Comparison of ENCODE assay signal across 1 cellular context in the genomic region with DNA sequence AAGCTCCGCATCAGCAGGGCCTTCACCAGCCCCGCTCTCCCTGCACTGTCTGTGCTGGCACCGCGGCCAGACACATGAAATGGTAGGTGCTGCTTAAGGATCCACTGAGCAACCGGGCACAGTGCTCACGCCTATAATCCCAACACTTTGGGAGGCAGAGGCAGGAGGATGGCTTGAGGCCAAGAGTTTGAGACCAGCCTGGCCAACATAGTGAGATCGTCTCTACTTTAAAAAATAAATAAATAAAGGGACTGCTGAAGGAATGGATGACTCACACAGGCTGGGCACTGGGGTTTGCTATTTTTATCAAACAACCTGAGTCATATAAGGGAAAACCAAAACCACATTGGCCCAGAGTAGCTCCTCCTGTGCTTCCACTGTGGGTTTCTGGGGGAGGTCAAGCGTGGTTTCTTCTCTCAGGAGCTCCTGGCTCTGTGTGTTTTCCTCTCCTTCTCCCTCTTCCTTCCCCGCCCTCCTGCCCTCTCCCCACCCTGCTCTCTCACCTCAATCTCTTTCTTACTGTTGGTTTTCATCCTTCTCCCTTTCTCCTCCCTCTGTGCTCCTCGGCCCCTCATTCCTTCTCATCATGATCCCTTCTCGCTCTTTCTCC.
TF ChIP-seq lines count a peak whose summit lies in the region.

No MANE protein-coding gene starts in this region.

TF ChIP-seq in GM23338, 12 proteins besides CTCF, POLR2A, EP300 and RAD21 (continued from another document):
- TF ChIP-seq, protein P1, sequence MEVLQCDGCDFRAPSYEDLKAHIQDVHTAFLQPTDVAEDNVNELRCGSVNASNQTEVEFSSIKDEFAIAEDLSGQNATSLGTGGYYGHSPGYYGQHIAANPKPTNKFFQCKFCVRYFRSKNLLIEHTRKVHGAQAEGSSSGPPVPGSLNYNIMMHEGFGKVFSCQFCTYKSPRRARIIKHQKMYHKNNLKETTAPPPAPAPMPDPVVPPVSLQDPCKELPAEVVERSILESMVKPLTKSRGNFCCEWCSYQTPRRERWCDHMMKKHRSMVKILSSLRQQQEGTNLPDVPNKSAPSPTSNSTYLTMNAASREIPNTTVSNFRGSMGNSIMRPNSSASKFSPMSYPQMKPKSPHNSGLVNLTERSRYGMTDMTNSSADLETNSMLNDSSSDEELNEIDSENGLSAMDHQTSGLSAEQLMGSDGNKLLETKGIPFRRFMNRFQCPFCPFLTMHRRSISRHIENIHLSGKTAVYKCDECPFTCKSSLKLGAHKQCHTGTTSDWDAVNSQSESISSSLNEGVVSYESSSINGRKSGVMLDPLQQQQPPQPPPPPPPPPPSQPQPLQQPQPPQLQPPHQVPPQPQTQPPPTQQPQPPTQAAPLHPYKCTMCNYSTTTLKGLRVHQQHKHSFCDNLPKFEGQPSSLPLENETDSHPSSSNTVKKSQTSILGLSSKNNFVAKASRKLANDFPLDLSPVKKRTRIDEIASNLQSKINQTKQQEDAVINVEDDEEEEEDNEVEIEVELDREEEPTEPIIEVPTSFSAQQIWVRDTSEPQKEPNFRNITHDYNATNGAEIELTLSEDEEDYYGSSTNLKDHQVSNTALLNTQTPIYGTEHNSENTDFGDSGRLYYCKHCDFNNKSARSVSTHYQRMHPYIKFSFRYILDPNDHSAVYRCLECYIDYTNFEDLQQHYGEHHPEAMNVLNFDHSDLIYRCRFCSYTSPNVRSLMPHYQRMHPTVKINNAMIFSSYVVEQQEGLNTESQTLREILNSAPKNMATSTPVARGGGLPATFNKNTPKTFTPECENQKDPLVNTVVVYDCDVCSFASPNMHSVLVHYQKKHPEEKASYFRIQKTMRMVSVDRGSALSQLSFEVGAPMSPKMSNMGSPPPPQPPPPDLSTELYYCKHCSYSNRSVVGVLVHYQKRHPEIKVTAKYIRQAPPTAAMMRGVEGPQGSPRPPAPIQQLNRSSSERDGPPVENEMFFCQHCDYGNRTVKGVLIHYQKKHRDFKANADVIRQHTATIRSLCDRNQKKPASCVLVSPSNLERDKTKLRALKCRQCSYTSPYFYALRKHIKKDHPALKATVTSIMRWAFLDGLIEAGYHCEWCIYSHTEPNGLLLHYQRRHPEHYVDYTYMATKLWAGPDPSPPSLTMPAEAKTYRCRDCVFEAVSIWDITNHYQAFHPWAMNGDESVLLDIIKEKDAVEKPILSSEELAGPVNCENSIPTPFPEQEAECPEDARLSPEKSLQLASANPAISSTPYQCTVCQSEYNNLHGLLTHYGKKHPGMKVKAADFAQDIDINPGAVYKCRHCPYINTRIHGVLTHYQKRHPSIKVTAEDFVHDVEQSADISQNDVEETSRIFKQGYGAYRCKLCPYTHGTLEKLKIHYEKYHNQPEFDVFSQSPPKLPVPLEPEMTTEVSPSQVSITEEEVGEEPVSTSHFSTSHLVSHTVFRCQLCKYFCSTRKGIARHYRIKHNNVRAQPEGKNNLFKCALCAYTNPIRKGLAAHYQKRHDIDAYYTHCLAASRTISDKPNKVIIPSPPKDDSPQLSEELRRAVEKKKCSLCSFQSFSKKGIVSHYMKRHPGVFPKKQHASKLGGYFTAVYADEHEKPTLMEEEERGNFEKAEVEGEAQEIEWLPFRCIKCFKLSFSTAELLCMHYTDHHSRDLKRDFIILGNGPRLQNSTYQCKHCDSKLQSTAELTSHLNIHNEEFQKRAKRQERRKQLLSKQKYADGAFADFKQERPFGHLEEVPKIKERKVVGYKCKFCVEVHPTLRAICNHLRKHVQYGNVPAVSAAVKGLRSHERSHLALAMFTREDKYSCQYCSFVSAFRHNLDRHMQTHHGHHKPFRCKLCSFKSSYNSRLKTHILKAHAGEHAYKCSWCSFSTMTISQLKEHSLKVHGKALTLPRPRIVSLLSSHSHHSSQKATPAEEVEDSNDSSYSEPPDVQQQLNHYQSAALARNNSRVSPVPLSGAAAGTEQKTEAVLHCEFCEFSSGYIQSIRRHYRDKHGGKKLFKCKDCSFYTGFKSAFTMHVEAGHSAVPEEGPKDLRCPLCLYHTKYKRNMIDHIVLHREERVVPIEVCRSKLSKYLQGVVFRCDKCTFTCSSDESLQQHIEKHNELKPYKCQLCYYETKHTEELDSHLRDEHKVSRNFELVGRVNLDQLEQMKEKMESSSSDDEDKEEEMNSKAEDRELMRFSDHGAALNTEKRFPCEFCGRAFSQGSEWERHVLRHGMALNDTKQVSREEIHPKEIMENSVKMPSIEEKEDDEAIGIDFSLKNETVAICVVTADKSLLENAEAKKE (CRISPR knock-in tag; IDR thresholded peaks at IDR 0.05) = no peak
- TF ChIP-seq EZH2 (IDR thresholded peaks at IDR 0.05; ENCODE audit: low read depth, unreplicated experiment) (no peak), POLR2AphosphoS5 (IDR thresholded peaks at IDR 0.05; ENCODE audit: low read depth) (no peak), NANOG (IDR thresholded peaks at IDR 0.05; ENCODE audit: borderline replicate concordance) (no peak), ZNF331 (CRISPR knock-in tag; IDR thresholded peaks at IDR 0.05; ENCODE audit: low read depth) (no peak), STAT1 (IDR thresholded peaks at IDR 0.05; ENCODE audit: unreplicated experiment) (no peak), CREB1 (CRISPR knock-in tag; IDR thresholded peaks at IDR 0.05; ENCODE audit: low read depth) (no peak)
- TF ChIP-seq, protein P2, sequence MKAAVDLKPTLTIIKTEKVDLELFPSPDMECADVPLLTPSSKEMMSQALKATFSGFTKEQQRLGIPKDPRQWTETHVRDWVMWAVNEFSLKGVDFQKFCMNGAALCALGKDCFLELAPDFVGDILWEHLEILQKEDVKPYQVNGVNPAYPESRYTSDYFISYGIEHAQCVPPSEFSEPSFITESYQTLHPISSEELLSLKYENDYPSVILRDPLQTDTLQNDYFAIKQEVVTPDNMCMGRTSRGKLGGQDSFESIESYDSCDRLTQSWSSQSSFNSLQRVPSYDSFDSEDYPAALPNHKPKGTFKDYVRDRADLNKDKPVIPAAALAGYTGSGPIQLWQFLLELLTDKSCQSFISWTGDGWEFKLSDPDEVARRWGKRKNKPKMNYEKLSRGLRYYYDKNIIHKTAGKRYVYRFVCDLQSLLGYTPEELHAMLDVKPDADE (IDR thresholded peaks at IDR 0.05) = no peak
